ENCODE assay signal across 8 cellular contexts in genomic region chr19:34220472-34221063, GRCh38. TPM values are rescaled to one million over a fixed set of nuclear protein-coding genes. Genes with fewer than 3 reads are reported as not detected.
DNase-seq lines count a peak whose midpoint lies in the region; ATAC-seq, FAIRE-seq and TF ChIP-seq lines count a peak whose summit lies in the region.

No MANE protein-coding gene starts in this region.

- 0 out of 2 replicates have a peak, but pooled peaks cover 9% of the 10 kb centered on the region for H3K79me2 ChIP-seq in PC-3 (ENCODE audit: low read length)

- POLR2A ChIA-PET in PC-3 (lab: Charles Lee; ENCODE audit: unreplicated experiment) = no interaction called here

- peak; percentile 77 for TF ChIP-seq CTCF in PC-3 (conservative IDR thresholded peaks at IDR 0.05; ENCODE audit: low read depth, low read length)
- TF ChIP-seq CTCF in pancreas (IDR thresholded peaks at IDR 0.05) = peak; percentile 20 to 51 (median 48)

- peaks cover 33% of the 10 kb centered on the region for H3K36me3 ChIP-seq in PC-3 (ENCODE audit: low read depth, low read length)
- peaks cover 0 to 36% (median 24%) of the 10 kb centered on the region in 3 donors for H3K36me3 ChIP-seq in pancreas

- DNase-seq in COR-L47 (lab: John Stamatoyannopoulos, UW) = peak; percentile 52
- peak; percentile 77 for DNase-seq in PC-3
- peak; percentile 73 to 77 for DNase-seq in activated T-cell treated with anti-CD3 and anti-CD28 coated beads, Interleukin-2, amount 50 U/mL, for 48 hours
- DNase-seq in fibroblast of the conjunctiva (ENCODE audit: low read depth) = peak; percentile 54
- peak in 5 of 6 donors; percentile 26 to 66 (median 49) for DNase-seq in pancreas

- H3K9me2 ChIP-seq in PC-3 (replicated peaks; ENCODE audit: low read length) = no peaks in the 10 kb centered on the region

- H3K4me1 ChIP-seq in PC-3 (ENCODE audit: insufficient read depth, low read length) (peaks cover 31% of the 10 kb centered on the region), pancreas (peaks cover 0 to 6% (median 0%) of the 10 kb centered on the region in 3 donors)

- BruUV-seq in PC-3 (replicated peaks; lab: Mats Ljungman, UMichigan) = no TSS peak

- peaks cover 3% of the 10 kb centered on the region for H3F3A ChIP-seq in PC-3 (ENCODE audit: low read length, unreplicated experiment)

- intact Hi-C loops in PC-3 (cut with micrococcal nuclease) (no loop called here), pancreas (cut with DNase I) (no loop called here)

- no peak overlapping the region for H3K4me2 ChIP-seq in PC-3 (ENCODE audit: low read length)

- H3K4me3 ChIP-seq in PC-3 (ENCODE audit: low read length) = no peak overlapping the region
- H3K4me3 ChIP-seq in pancreas = no peak overlapping the region

- no peaks in the 10 kb centered on the region for H3K9me3 ChIP-seq in PC-3 (ENCODE audit: low read length)
- H3K9me3 ChIP-seq in pancreas = no peaks in the 10 kb centered on the region

- H3K27ac ChIP-seq in PC-3 (ENCODE audit: low read length) (no peak overlapping the region), pancreas (no peak overlapping the region)

- CTCF ChIA-PET in PC-3 (lab: Charles Lee) = no interaction called here

- H3K27me3 ChIP-seq in PC-3 (ENCODE audit: low read length) = no peaks in the 10 kb centered on the region
- no peaks in the 10 kb centered on the region for H3K27me3 ChIP-seq in pancreas

- peak; percentile 51 for TF ChIP-seq RAD21 in Ishikawa (IDR thresholded peaks at IDR 0.05; ENCODE audit: low read depth)

- no peak overlapping the region for H3K9ac ChIP-seq in PC-3 (ENCODE audit: low read length)

- no peak overlapping the region for H2AFZ ChIP-seq in PC-3 (ENCODE audit: low read length)

- TF ChIP-seq EP300 in Ishikawa (IDR thresholded peaks at IDR 0.05; ENCODE audit: borderline replicate concordance) = no peak

- no peak for ATAC-seq in PC-3
- ATAC-seq in pancreas = peak; percentile 66 to 69 (median 68)
- no peak for ATAC-seq in HG03439 (IDR thresholded peaks at IDR 0.05; ENCODE audit: unreplicated experiment)
- no peak for ATAC-seq in HG02840 (IDR thresholded peaks at IDR 0.05; ENCODE audit: low FRiP score, unreplicated experiment)

- WGBS in pancreas, 2 donors = 59 to 68% methylated on average over 4 of the region's 4 CpGs

- H4K20me1 ChIP-seq in PC-3 (ENCODE audit: low read length) = peaks cover 20% of the 10 kb centered on the region; the same call in 1 of the 2 replicates

- FAIRE-seq in pancreas (lab: Jason Lieb, UNC) = no peak

TF ChIP-seq in Ishikawa, 13 proteins besides CTCF, POLR2A, EP300 and RAD21:
- no peak for TF ChIP-seq MAX (IDR thresholded peaks at IDR 0.05)
- no peak for TF ChIP-seq CREB1 (IDR thresholded peaks at IDR 0.05; ENCODE audit: low read depth)
- no peak for TF ChIP-seq TEAD4 (IDR thresholded peaks at IDR 0.05)
- TF ChIP-seq TCF12 (IDR thresholded peaks at IDR 0.05; ENCODE audit: low read depth) = no peak
- no peak for TF ChIP-seq CEBPB (IDR thresholded peaks at IDR 0.05)
- TF ChIP-seq ZBTB7A (IDR thresholded peaks at IDR 0.05; ENCODE audit: low read depth) = no peak
- no peak for TF ChIP-seq EGR1 (IDR thresholded peaks at IDR 0.05)
- no peak for TF ChIP-seq TAF1 (IDR thresholded peaks at IDR 0.05; ENCODE audit: low read depth)
- TF ChIP-seq REST (IDR thresholded peaks at IDR 0.05; ENCODE audit: low read depth) = no peak
- no peak for TF ChIP-seq YY1 (IDR thresholded peaks at IDR 0.05; ENCODE audit: low read depth)
- TF ChIP-seq USF1 (IDR thresholded peaks at IDR 0.05) = no peak
- TF ChIP-seq FOXM1 (IDR thresholded peaks at IDR 0.05; ENCODE audit: borderline replicate concordance, low read depth) = no peak
- no peak for TF ChIP-seq NFIC (IDR thresholded peaks at IDR 0.05)

RNA-seq across cellular contexts. Expression of gene GARRE1, which starts 33.8 kb away (rescaled TPM):
- total RNA-seq in PC-3 (2014; rRNA removed) (6.1 and 6.3 TPM in 2 replicates), pancreas (10 to 100 TPM in 5 of 6 donors, 1 to 10 TPM in 1; 7.4 to 18.3 (median 12.0) TPM)
- 1 to 10 TPM; 8.2 to 9.3 TPM for polyA plus RNA-seq in pancreas

RNA-seq across cellular contexts. Expression of gene LSM14A, which starts 48.3 kb away (rescaled TPM):
- total RNA-seq in PC-3 (2014; rRNA removed) (67.4 and 88.5 TPM in 2 replicates), pancreas (10 to 100 TPM; 36.0 to 56.8 (median 46.0) TPM)
- 10 to 100 TPM; 32.0 to 41.4 TPM for polyA plus RNA-seq in pancreas

Comparison
In these comparisons a context has a peak if more than half of its experiments do, and no peak if none do; other contexts are left out.
1. ATAC-seq: peak in pancreas (4 of 4); none in PC-3 (single experiment), HG03439 (single experiment) and HG02840 (single experiment).
2. Peak in every context shown above with its lines, with median percentiles within 50 percentile points of each other: DNase-seq.